ENCODE assay signal across 7 cellular contexts in genomic region chr6:83536034-83536646, GRCh38. TPM values are rescaled to one million over a fixed set of nuclear protein-coding genes. Genes with fewer than 3 reads are reported as not detected.
DNase-seq lines count a peak whose midpoint lies in the region; ATAC-seq and TF ChIP-seq lines count a peak whose summit lies in the region.

No MANE protein-coding gene starts in this region.

- peak; percentile 72 for TF ChIP-seq CTCF in nephron progenitor cell (IDR thresholded peaks at IDR 0.05)

- no peaks in the 10 kb centered on the region for H3K9me3 Mint-ChIP-seq in nephron progenitor cell

- H3K27ac Mint-ChIP-seq in nephron progenitor cell = no peak overlapping the region

- H3K4me3 Mint-ChIP-seq in nephron progenitor cell = no peak overlapping the region

- peaks cover 11% of the 10 kb centered on the region for H3K27me3 Mint-ChIP-seq in nephron progenitor cell (ENCODE audit: low read depth, poor library complexity)

- no peaks in the 10 kb centered on the region for H3K4me1 Mint-ChIP-seq in nephron progenitor cell

- H3K36me3 Mint-ChIP-seq in nephron progenitor cell (ENCODE audit: low read depth) = no peaks in the 10 kb centered on the region

- peak; percentile 53 for DNase-seq in EL
- DNase-seq in HT1080 (ENCODE audit: low read depth) = peak; percentile 39
- DNase-seq in UCSD-AML1 (lab: John Stamatoyannopoulos, UW; ENCODE audit: unreplicated experiment) = peak; percentile 25
- DNase-seq in ecto neural progenitor cell (ENCODE audit: low spot score) = peak; percentile 72
- peak; percentile 68 for DNase-seq in nephron progenitor cell

- ATAC-seq in GM19324 (IDR thresholded peaks at IDR 0.05; ENCODE audit: low FRiP score, unreplicated experiment) = peak; percentile 70
- ATAC-seq in GM18861 (IDR thresholded peaks at IDR 0.05; ENCODE audit: unreplicated experiment) = no peak

RNA-seq across cellular contexts. Expression of gene PRSS35, which starts 23.8 kb away (rescaled TPM):
- 0.69 and 0.70 TPM in 2 replicates for total RNA-seq in HT1080 (2014; rRNA removed; shearing (Covaris generic))
- polyA plus RNA-seq in HT1080 (2015; cell fraction: cytosol; rRNA removed) = 0.07 and 0.12 TPM in 2 replicates
- 0.22 and 0.35 TPM in 2 replicates for polyA plus RNA-seq in HT1080 (2015; cell fraction: nucleus; rRNA removed)
